In genomic region chr1:5643360-5644090, GRCh38 we compare ENCODE assay signal across 1 cellular context.
TF ChIP-seq lines count a peak whose summit lies in the region.

No MANE protein-coding gene starts in this region.

TF ChIP-seq in K562, 482 proteins besides CTCF, POLR2A, EP300 and RAD21 (continued from another document):
- TF ChIP-seq ZBTB12 (CRISPR knock-in tag; IDR thresholded peaks at IDR 0.05) (no peak), OTX1 (CRISPR knock-in tag; IDR thresholded peaks at IDR 0.05) (no peak), FOXM1 (IDR thresholded peaks at IDR 0.05; ENCODE audit: low read depth) (no peak), FOXM1 (CRISPR knock-in tag; IDR thresholded peaks at IDR 0.05; ENCODE audit: low read depth) (no peak), KDM4B (IDR thresholded peaks at IDR 0.05; ENCODE audit: borderline replicate concordance in 2 of 2, low read depth in 1 of 2) (no peak), MECOM (CRISPR knock-in tag; IDR thresholded peaks at IDR 0.05) (no peak), LEF1 (IDR thresholded peaks at IDR 0.05) (no peak), SUPT5H (IDR thresholded peaks at IDR 0.05) (no peak), MIER1 (IDR thresholded peaks at IDR 0.05; ENCODE audit: low read depth) (no peak), KLF13 (tag; IDR thresholded peaks at IDR 0.05; ENCODE audit: borderline replicate concordance, low read depth) (no peak), HOXB6 (CRISPR knock-in tag; IDR thresholded peaks at IDR 0.05; ENCODE audit: borderline replicate concordance) (no peak), ETS2 (tag; IDR thresholded peaks at IDR 0.05; ENCODE audit: borderline replicate concordance, poor library complexity, severe bottlenecking) (no peak), MBD2 (IDR thresholded peaks at IDR 0.05; ENCODE audit: borderline replicate concordance, low read depth) (no peak), IRF9 (tag; IDR thresholded peaks at IDR 0.05) (no peak), MCM3 (IDR thresholded peaks at IDR 0.05) (no peak), TCF7L2 (IDR thresholded peaks at IDR 0.05; ENCODE audit: low read depth, low read length) (no peak), CHD7 (IDR thresholded peaks at IDR 0.05; ENCODE audit: low read depth, low read length) (no peak), ZNF707 (CRISPR knock-in tag; conservative IDR thresholded peaks at IDR 0.05) (no peak), ZNF717 (CRISPR knock-in tag; IDR thresholded peaks at IDR 0.05) (no peak)
